ENCODE assay signal across 1 cellular context in genomic region chr1:147851149-147851548, GRCh38.
TF ChIP-seq lines count a peak whose summit lies in the region.

No MANE protein-coding gene starts in this region.

TF ChIP-seq in K562, 482 proteins besides CTCF, POLR2A, EP300 and RAD21 (continued from another document and continues in another):
- no peak for TF ChIP-seq ATF6 (CRISPR knock-in tag; IDR thresholded peaks at IDR 0.05)
- no peak for TF ChIP-seq ZNF12 (CRISPR knock-in tag; IDR thresholded peaks at IDR 0.05)
- TF ChIP-seq C11orf30 (IDR thresholded peaks at IDR 0.05; ENCODE audit: low read depth), result peak; percentile 52
- peak; percentile 93 for TF ChIP-seq JUND (IDR thresholded peaks at IDR 0.05; ENCODE audit: borderline replicate concordance, low read depth, low read length)
- TF ChIP-seq JUND (tag; IDR thresholded peaks at IDR 0.05; ENCODE audit: borderline replicate concordance, low read depth, low read length), result peak; percentile 96
- TF ChIP-seq, protein P1, sequence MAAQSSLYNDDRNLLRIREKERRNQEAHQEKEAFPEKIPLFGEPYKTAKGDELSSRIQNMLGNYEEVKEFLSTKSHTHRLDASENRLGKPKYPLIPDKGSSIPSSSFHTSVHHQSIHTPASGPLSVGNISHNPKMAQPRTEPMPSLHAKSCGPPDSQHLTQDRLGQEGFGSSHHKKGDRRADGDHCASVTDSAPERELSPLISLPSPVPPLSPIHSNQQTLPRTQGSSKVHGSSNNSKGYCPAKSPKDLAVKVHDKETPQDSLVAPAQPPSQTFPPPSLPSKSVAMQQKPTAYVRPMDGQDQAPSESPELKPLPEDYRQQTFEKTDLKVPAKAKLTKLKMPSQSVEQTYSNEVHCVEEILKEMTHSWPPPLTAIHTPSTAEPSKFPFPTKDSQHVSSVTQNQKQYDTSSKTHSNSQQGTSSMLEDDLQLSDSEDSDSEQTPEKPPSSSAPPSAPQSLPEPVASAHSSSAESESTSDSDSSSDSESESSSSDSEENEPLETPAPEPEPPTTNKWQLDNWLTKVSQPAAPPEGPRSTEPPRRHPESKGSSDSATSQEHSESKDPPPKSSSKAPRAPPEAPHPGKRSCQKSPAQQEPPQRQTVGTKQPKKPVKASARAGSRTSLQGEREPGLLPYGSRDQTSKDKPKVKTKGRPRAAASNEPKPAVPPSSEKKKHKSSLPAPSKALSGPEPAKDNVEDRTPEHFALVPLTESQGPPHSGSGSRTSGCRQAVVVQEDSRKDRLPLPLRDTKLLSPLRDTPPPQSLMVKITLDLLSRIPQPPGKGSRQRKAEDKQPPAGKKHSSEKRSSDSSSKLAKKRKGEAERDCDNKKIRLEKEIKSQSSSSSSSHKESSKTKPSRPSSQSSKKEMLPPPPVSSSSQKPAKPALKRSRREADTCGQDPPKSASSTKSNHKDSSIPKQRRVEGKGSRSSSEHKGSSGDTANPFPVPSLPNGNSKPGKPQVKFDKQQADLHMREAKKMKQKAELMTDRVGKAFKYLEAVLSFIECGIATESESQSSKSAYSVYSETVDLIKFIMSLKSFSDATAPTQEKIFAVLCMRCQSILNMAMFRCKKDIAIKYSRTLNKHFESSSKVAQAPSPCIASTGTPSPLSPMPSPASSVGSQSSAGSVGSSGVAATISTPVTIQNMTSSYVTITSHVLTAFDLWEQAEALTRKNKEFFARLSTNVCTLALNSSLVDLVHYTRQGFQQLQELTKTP (IDR thresholded peaks at IDR 0.05; ENCODE audit: low read depth in 1 of 2, partially characterized antibody in 2 of 2), result no peak
- TF ChIP-seq TRIM24 (IDR thresholded peaks at IDR 0.05), result peak; percentile 70 to 71; a peak in 3 of 4 replicates
- peak; percentile 14; the same call in 1 of the 2 replicates for TF ChIP-seq MAFF (IDR thresholded peaks at IDR 0.05; ENCODE audit: low read length)
- no peak for TF ChIP-seq SAP30 (IDR thresholded peaks at IDR 0.05; ENCODE audit: borderline replicate concordance, insufficient read depth, low read depth, low read length, poor library complexity, severe bottlenecking)
- TF ChIP-seq XRCC4 (IDR thresholded peaks at IDR 0.05; ENCODE audit: extremely low read depth, insufficient read depth, insufficient read length), result no peak
- TF ChIP-seq GABPB1 (CRISPR knock-in tag; IDR thresholded peaks at IDR 0.05), result no peak
- no peak for TF ChIP-seq TCF3 (CRISPR knock-in tag; IDR thresholded peaks at IDR 0.05)
- no peak for TF ChIP-seq CC2D1A (IDR thresholded peaks at IDR 0.05)
- peak; percentile 94 for TF ChIP-seq NR2C2 (CRISPR knock-in tag; IDR thresholded peaks at IDR 0.05)
- peak; percentile 98 for TF ChIP-seq NR2C2 (tag; IDR thresholded peaks at IDR 0.05)
- no peak for TF ChIP-seq ZNF561 (CRISPR knock-in tag; conservative IDR thresholded peaks at IDR 0.05)
- no peak for TF ChIP-seq IFI16 (CRISPR knock-in tag; IDR thresholded peaks at IDR 0.05)
- no peak for TF ChIP-seq CEBPG (CRISPR knock-in tag; IDR thresholded peaks at IDR 0.05)
- TF ChIP-seq CEBPG (tag; conservative IDR thresholded peaks at IDR 0.05 in 1 of 2, IDR thresholded peaks at IDR 0.05 in 1 of 2), result no peak
- TF ChIP-seq CTBP1 (IDR thresholded peaks at IDR 0.05; ENCODE audit: borderline replicate concordance), result no peak
- TF ChIP-seq SMARCA4 (IDR thresholded peaks at IDR 0.05), result peak; percentile 70; the same call in 1 of the 2 replicates
- TF ChIP-seq ATF3 (IDR thresholded peaks at IDR 0.05), result peak; percentile 96
- TF ChIP-seq ATF3 (CRISPR knock-in tag; conservative IDR thresholded peaks at IDR 0.05), result no peak
- no peak for TF ChIP-seq FOXJ2 (tag; IDR thresholded peaks at IDR 0.05)
- no peak for TF ChIP-seq PTRF (tag; IDR thresholded peaks at IDR 0.05)
- no peak for TF ChIP-seq STAT5B (CRISPR knock-in tag; IDR thresholded peaks at IDR 0.05)
- no peak for TF ChIP-seq DDX20 (tag; IDR thresholded peaks at IDR 0.05; ENCODE audit: low read depth)
- TF ChIP-seq FUS (optimal IDR thresholded peaks at IDR 0.05; ENCODE audit: low read depth, low read length), result no peak
- no peak for TF ChIP-seq GTF3C2 (IDR thresholded peaks at IDR 0.05; ENCODE audit: borderline replicate concordance, extremely low read depth, insufficient read length)
- TF ChIP-seq MAFK (IDR thresholded peaks at IDR 0.05; ENCODE audit: low read length), result peak; percentile 18; the same call in 1 of the 2 replicates
- TF ChIP-seq, protein P2, sequence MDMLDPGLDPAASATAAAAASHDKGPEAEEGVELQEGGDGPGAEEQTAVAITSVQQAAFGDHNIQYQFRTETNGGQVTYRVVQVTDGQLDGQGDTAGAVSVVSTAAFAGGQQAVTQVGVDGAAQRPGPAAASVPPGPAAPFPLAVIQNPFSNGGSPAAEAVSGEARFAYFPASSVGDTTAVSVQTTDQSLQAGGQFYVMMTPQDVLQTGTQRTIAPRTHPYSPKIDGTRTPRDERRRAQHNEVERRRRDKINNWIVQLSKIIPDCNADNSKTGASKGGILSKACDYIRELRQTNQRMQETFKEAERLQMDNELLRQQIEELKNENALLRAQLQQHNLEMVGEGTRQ (CRISPR knock-in tag; IDR thresholded peaks at IDR 0.05), result no peak
- TF ChIP-seq CBX2 (IDR thresholded peaks at IDR 0.05; ENCODE audit: insufficient read depth, low read length, poor library complexity, severe bottlenecking), result no peak
- TF ChIP-seq, protein P3, sequence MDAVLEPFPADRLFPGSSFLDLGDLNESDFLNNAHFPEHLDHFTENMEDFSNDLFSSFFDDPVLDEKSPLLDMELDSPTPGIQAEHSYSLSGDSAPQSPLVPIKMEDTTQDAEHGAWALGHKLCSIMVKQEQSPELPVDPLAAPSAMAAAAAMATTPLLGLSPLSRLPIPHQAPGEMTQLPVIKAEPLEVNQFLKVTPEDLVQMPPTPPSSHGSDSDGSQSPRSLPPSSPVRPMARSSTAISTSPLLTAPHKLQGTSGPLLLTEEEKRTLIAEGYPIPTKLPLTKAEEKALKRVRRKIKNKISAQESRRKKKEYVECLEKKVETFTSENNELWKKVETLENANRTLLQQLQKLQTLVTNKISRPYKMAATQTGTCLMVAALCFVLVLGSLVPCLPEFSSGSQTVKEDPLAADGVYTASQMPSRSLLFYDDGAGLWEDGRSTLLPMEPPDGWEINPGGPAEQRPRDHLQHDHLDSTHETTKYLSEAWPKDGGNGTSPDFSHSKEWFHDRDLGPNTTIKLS (IDR thresholded peaks at IDR 0.05; ENCODE audit: borderline replicate concordance, low read depth), result no peak
- no peak for TF ChIP-seq MCM7 (IDR thresholded peaks at IDR 0.05)
- peak; percentile 56; the same call in 1 of the 2 replicates for TF ChIP-seq DPF2 (IDR thresholded peaks at IDR 0.05)
- TF ChIP-seq NFE2 (IDR thresholded peaks at IDR 0.05; ENCODE audit: low read depth), result peak; percentile 68
- TF ChIP-seq BMI1 (IDR thresholded peaks at IDR 0.05; ENCODE audit: low read length), result no peak
- TF ChIP-seq ARID1B (IDR thresholded peaks at IDR 0.05), result peak; percentile 61; the same call in 1 of the 2 replicates
- no peak for TF ChIP-seq KLF1 (tag; IDR thresholded peaks at IDR 0.05)
- no peak for TF ChIP-seq ZNF217 (CRISPR knock-in tag; IDR thresholded peaks at IDR 0.05)
- TF ChIP-seq PHB2 (IDR thresholded peaks at IDR 0.05; ENCODE audit: low read depth), result no peak
- TF ChIP-seq DMBX1 (CRISPR knock-in tag; IDR thresholded peaks at IDR 0.05; ENCODE audit: borderline replicate concordance), result peak; percentile 68; the same call in 1 of the 2 replicates
- TF ChIP-seq KDM5B (IDR thresholded peaks at IDR 0.05; ENCODE audit: insufficient replicate concordance, low read depth, low read length), result no peak
- TF ChIP-seq ZNF584 (CRISPR knock-in tag; IDR thresholded peaks at IDR 0.05; ENCODE audit: low read depth), result 0 out of 2 replicates have a peak, but pooled peaks have one; percentile 66
- TF ChIP-seq MLLT1 (IDR thresholded peaks at IDR 0.05), result no peak
- TF ChIP-seq ETV1 (tag; conservative IDR thresholded peaks at IDR 0.05; ENCODE audit: low read depth), result peak; percentile 43; the same call in 1 of the 2 replicates
- TF ChIP-seq JUN (IDR thresholded peaks at IDR 0.05; ENCODE audit: borderline replicate concordance, low read depth, low read length), result peak; percentile 93
- TF ChIP-seq JUN (CRISPR knock-in tag; IDR thresholded peaks at IDR 0.05; ENCODE audit: borderline replicate concordance), result no peak
- TF ChIP-seq PURB (CRISPR knock-in tag; IDR thresholded peaks at IDR 0.05; ENCODE audit: low read depth), result no peak
- no peak for TF ChIP-seq ZBTB12 (CRISPR knock-in tag; IDR thresholded peaks at IDR 0.05)
- no peak for TF ChIP-seq MTA3 (IDR thresholded peaks at IDR 0.05; ENCODE audit: borderline replicate concordance)
- no peak for TF ChIP-seq POLR2H (tag; IDR thresholded peaks at IDR 0.05; ENCODE audit: low read depth)
- TF ChIP-seq SMARCB1 (IDR thresholded peaks at IDR 0.05; ENCODE audit: insufficient read length, low read depth), result no peak
- TF ChIP-seq POU5F1 (IDR thresholded peaks at IDR 0.05; ENCODE audit: borderline replicate concordance, low read depth, low read length, partially characterized antibody), result no peak
- TF ChIP-seq IRF2 (CRISPR knock-in tag; IDR thresholded peaks at IDR 0.05), result no peak
- no peak for TF ChIP-seq TAF1 (IDR thresholded peaks at IDR 0.05; ENCODE audit: control insufficient read depth, extremely low read depth, insufficient read depth, low read length, severe bottlenecking)
- no peak for TF ChIP-seq HDAC3 (IDR thresholded peaks at IDR 0.05; ENCODE audit: borderline replicate concordance, partially characterized antibody)
- TF ChIP-seq E2F3 (CRISPR knock-in tag; IDR thresholded peaks at IDR 0.05), result no peak
- TF ChIP-seq ZNF511 (CRISPR knock-in tag; IDR thresholded peaks at IDR 0.05), result no peak
